8 cellular contexts compared by ENCODE assay signal in genomic region chr12:132686831-132687210, GRCh38. TPM values are rescaled to one million over a fixed set of nuclear protein-coding genes. Genes with fewer than 3 reads are reported as not detected.
A peak's percentile ranks its signal among the peaks of the same experiment; 100 is the strongest.
DNase-seq lines count a peak whose midpoint lies in the region; ATAC-seq, FAIRE-seq and TF ChIP-seq lines count a peak whose summit lies in the region.

No MANE protein-coding gene starts in this region.

- no peaks in the 10 kb centered on the region for H3K27me3 ChIP-seq in CD4-positive, CD25-positive, alpha-beta regulatory T cell (ENCODE audit: control insufficient read depth, insufficient read depth, low read length)
- H3K27me3 ChIP-seq in ascending aorta (no peaks in the 10 kb centered on the region), right lobe of liver (no peaks in the 10 kb centered on the region), upper lobe of right lung (no peaks in the 10 kb centered on the region)

- peaks cover 10 to 34% (median 21%) of the 10 kb centered on the region in 4 donors for H3K4me1 Mint-ChIP-seq in CD4-positive, CD25-positive, alpha-beta regulatory T cell

- peaks cover 17% of the 10 kb centered on the region for H3K4me1 ChIP-seq in CD4-positive, CD25-positive, alpha-beta regulatory T cell (ENCODE audit: control insufficient read depth, insufficient read depth, low read length, poor library complexity, severe bottlenecking)
- peaks cover 4 to 19% of the 10 kb centered on the region in 2 donors for H3K4me1 ChIP-seq in ascending aorta
- H3K4me1 ChIP-seq in right lobe of liver = peaks cover 0 to 19% (median 9%) of the 10 kb centered on the region in 4 donors
- peaks cover 8% of the 10 kb centered on the region for H3K4me1 ChIP-seq in upper lobe of right lung

- TF ChIP-seq POLR2A in right lobe of liver (IDR thresholded peaks at IDR 0.05) (no peak), H54 (IDR thresholded peaks at IDR 0.05; ENCODE audit: low read depth, low read length) (no peak)

- TF ChIP-seq CTCF in ascending aorta (IDR thresholded peaks at IDR 0.05) = no peak
- no peak for TF ChIP-seq CTCF in right lobe of liver (IDR thresholded peaks at IDR 0.05)
- no peak for TF ChIP-seq CTCF in upper lobe of right lung (IDR thresholded peaks at IDR 0.05)

- DNase-seq in CD4-positive, CD25-positive, alpha-beta regulatory T cell = no peak
- no peak for DNase-seq in ascending aorta (ENCODE audit: low spot score in 2 of 2)
- no peak for DNase-seq in right lobe of liver
- DNase-seq in upper lobe of right lung = no peak
- DNase-seq in H54 (ENCODE audit: insufficient read length, low spot score) = no peak
- DNase-seq in hepatic stellate cell (ENCODE audit: low spot score) = no peak

- H3K36me3 ChIP-seq in CD4-positive, CD25-positive, alpha-beta regulatory T cell (ENCODE audit: control insufficient read depth, insufficient read depth, low read length) = no peaks in the 10 kb centered on the region
- H3K36me3 ChIP-seq in ascending aorta (peaks cover 0 to 3% of the 10 kb centered on the region in 2 donors), right lobe of liver (peaks cover 0 to 16% (median 6%) of the 10 kb centered on the region in 4 donors), upper lobe of right lung (no peaks in the 10 kb centered on the region)

- peak overlapping the region; percentile 85 to 94 (median 90) for H3K4me3 Mint-ChIP-seq in CD4-positive, CD25-positive, alpha-beta regulatory T cell

- H3K36me3 Mint-ChIP-seq in CD4-positive, CD25-positive, alpha-beta regulatory T cell = no peaks in the 10 kb centered on the region

- no peak overlapping the region for H3K27ac Mint-ChIP-seq in CD4-positive, CD25-positive, alpha-beta regulatory T cell

- FAIRE-seq in H54 (lab: Jason Lieb, UNC) = no peak

- ATAC-seq in CD4-positive, CD25-positive, alpha-beta regulatory T cell (ENCODE audit: low read depth in 2 of 2) = peak in 1 of 2 donors; percentile 23
- ATAC-seq in GM19438 (IDR thresholded peaks at IDR 0.05; ENCODE audit: low read depth, unreplicated experiment) (peak; percentile 10), HG03520 (IDR thresholded peaks at IDR 0.05; ENCODE audit: unreplicated experiment) (peak; percentile 7), right lobe of liver (no peak), upper lobe of right lung (no peak)

- WGBS in right lobe of liver (ENCODE audit: insufficient coverage, low coverage, low lambda C conversion rate, missing lambda C conversion rate) = 0% methylated on average over 11 of the region's 55 CpGs

- H3K9me3 Mint-ChIP-seq in CD4-positive, CD25-positive, alpha-beta regulatory T cell = no peaks in the 10 kb centered on the region

- intact Hi-C loops in ascending aorta (cut with DNase I) = loop anchor here (1.0 to 10.0 kb wide), 5 partner anchors 23 to 202 kb away; partner anchors contain the start of genes ANKLE2, CHFR, GOLGA3 and PGAM5
- intact Hi-C loops in right lobe of liver (cut with DNase I) = no loop called here
- intact Hi-C loops in upper lobe of right lung (cut with DNase I) = no loop called here

- H3K4me3 ChIP-seq in CD4-positive, CD25-positive, alpha-beta regulatory T cell (ENCODE audit: low read depth, low read length) = no peak overlapping the region
- peak overlapping the region; percentile 91 to 94 for H3K4me3 ChIP-seq in ascending aorta
- peak overlapping the region; percentile 62 to 96 (median 62) for H3K4me3 ChIP-seq in right lobe of liver
- H3K4me3 ChIP-seq in upper lobe of right lung = peak overlapping the region; percentile 69

- no peaks in the 10 kb centered on the region for H3K27me3 Mint-ChIP-seq in CD4-positive, CD25-positive, alpha-beta regulatory T cell

- peak overlapping the region; percentile 14 for H3K27ac ChIP-seq in CD4-positive, CD25-positive, alpha-beta regulatory T cell (ENCODE audit: insufficient read depth, low read length, poor library complexity, severe bottlenecking)
- H3K27ac ChIP-seq in ascending aorta = peak overlapping the region; percentile 67 to 75
- peak overlapping the region in 2 of 3 donors; percentile 50 to 94 for H3K27ac ChIP-seq in right lobe of liver
- H3K27ac ChIP-seq in upper lobe of right lung = no peak overlapping the region

- H3K9me3 ChIP-seq in CD4-positive, CD25-positive, alpha-beta regulatory T cell (ENCODE audit: control insufficient read depth in 2 of 2, low read length in 2 of 2) = no peaks in the 10 kb centered on the region
- no peaks in the 10 kb centered on the region for H3K9me3 ChIP-seq in ascending aorta
- H3K9me3 ChIP-seq in right lobe of liver = no peaks in the 10 kb centered on the region
- H3K9me3 ChIP-seq in upper lobe of right lung = no peaks in the 10 kb centered on the region

RNA-seq across cellular contexts. Expression of gene POLE, which starts 0.3 kb away (rescaled TPM):
- total RNA-seq in CD4-positive, CD25-positive, alpha-beta regulatory T cell = 51.1 TPM
- 1 to 10 TPM; 2.4 to 4.1 (median 3.3) TPM for polyA plus RNA-seq in CD4-positive, CD25-positive, alpha-beta regulatory T cell
- total RNA-seq in ascending aorta = 115 TPM
- 10 to 100 TPM; 13.6 to 34.0 (median 22.7) TPM for total RNA-seq in right lobe of liver
- total RNA-seq in upper lobe of right lung = 23.5 TPM

RNA-seq across cellular contexts. Expression of gene PXMP2, which starts 0.6 kb away (rescaled TPM):
- total RNA-seq in CD4-positive, CD25-positive, alpha-beta regulatory T cell = 3.5 TPM
- 10 to 100 TPM; 12.6 to 20.3 (median 16.3) TPM for polyA plus RNA-seq in CD4-positive, CD25-positive, alpha-beta regulatory T cell
- total RNA-seq in ascending aorta (18.8 TPM), right lobe of liver (100 to 1,000 TPM in 5 of 6 experiments, 10 to 100 TPM in 1; 91.5 to 216 (median 162) TPM), upper lobe of right lung (21.2 TPM)

RNA-seq across cellular contexts. Expression of gene PGAM5, which starts 23.8 kb away (rescaled TPM):
- total RNA-seq in CD4-positive, CD25-positive, alpha-beta regulatory T cell = 25.3 TPM
- 10 to 100 TPM; 17.5 to 19.6 (median 19.3) TPM for polyA plus RNA-seq in CD4-positive, CD25-positive, alpha-beta regulatory T cell
- total RNA-seq in ascending aorta (41.2 TPM), right lobe of liver (10 to 100 TPM; 22.7 to 50.7 (median 27.6) TPM), upper lobe of right lung (25.4 TPM)

Comparison
In these comparisons a context has a peak if more than half of its experiments do, and no peak if none do; other contexts are left out.
1. ATAC-seq: peak in GM19438 (single experiment) and HG03520 (single experiment); none in right lobe of liver (0 of 4) and upper lobe of right lung (single experiment).